In the genomic region with DNA sequence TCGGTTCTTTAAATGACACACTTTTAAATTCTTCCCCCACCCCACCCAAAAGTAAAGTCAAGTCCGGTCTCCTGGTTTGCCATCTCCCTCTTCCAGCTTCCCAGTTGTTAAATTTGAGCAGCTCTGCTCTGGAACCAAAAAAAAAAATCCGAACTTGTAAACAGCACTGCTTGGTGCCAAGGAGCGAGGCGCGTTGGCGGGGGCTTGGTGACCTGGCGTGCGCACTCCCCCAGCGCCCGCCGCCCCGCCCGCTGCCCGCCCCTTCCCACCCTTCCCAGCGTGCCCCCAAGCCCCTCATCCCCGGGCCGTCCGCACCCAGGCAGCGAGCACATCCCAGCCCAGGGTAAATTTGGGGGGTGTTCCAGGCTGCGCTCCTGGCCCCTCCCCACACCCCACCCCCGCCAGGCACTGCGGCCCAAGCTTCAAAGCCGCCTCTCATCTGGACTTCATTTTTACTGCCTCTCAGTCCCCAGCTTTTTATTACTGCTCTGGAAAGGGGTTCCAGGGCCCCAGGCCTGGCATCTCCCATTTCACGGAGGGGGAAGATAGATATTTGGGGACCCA, we compare ENCODE assay signal across 1 cellular context.
TF ChIP-seq lines count a peak whose summit lies in the region.

No MANE protein-coding gene starts in this region.

TF ChIP-seq in GM23338, 12 proteins besides CTCF, POLR2A, EP300 and RAD21:
- TF ChIP-seq ZNF114 (CRISPR knock-in tag; IDR thresholded peaks at IDR 0.05) (no peak), STAT1 (IDR thresholded peaks at IDR 0.05; ENCODE audit: unreplicated experiment) (no peak), NANOG (IDR thresholded peaks at IDR 0.05; ENCODE audit: borderline replicate concordance) (no peak), ZNF331 (CRISPR knock-in tag; IDR thresholded peaks at IDR 0.05; ENCODE audit: low read depth) (no peak), EZH2phosphoT487 (IDR thresholded peaks at IDR 0.05; ENCODE audit: unreplicated experiment) (no peak), EZH2 (IDR thresholded peaks at IDR 0.05; ENCODE audit: low read depth, unreplicated experiment) (no peak), JUNB (IDR thresholded peaks at IDR 0.05; ENCODE audit: unreplicated experiment) (no peak), POLR2AphosphoS5 (IDR thresholded peaks at IDR 0.05; ENCODE audit: low read depth) (no peak), CREB1 (CRISPR knock-in tag; IDR thresholded peaks at IDR 0.05; ENCODE audit: low read depth) (no peak)
- TF ChIP-seq, protein P1, sequence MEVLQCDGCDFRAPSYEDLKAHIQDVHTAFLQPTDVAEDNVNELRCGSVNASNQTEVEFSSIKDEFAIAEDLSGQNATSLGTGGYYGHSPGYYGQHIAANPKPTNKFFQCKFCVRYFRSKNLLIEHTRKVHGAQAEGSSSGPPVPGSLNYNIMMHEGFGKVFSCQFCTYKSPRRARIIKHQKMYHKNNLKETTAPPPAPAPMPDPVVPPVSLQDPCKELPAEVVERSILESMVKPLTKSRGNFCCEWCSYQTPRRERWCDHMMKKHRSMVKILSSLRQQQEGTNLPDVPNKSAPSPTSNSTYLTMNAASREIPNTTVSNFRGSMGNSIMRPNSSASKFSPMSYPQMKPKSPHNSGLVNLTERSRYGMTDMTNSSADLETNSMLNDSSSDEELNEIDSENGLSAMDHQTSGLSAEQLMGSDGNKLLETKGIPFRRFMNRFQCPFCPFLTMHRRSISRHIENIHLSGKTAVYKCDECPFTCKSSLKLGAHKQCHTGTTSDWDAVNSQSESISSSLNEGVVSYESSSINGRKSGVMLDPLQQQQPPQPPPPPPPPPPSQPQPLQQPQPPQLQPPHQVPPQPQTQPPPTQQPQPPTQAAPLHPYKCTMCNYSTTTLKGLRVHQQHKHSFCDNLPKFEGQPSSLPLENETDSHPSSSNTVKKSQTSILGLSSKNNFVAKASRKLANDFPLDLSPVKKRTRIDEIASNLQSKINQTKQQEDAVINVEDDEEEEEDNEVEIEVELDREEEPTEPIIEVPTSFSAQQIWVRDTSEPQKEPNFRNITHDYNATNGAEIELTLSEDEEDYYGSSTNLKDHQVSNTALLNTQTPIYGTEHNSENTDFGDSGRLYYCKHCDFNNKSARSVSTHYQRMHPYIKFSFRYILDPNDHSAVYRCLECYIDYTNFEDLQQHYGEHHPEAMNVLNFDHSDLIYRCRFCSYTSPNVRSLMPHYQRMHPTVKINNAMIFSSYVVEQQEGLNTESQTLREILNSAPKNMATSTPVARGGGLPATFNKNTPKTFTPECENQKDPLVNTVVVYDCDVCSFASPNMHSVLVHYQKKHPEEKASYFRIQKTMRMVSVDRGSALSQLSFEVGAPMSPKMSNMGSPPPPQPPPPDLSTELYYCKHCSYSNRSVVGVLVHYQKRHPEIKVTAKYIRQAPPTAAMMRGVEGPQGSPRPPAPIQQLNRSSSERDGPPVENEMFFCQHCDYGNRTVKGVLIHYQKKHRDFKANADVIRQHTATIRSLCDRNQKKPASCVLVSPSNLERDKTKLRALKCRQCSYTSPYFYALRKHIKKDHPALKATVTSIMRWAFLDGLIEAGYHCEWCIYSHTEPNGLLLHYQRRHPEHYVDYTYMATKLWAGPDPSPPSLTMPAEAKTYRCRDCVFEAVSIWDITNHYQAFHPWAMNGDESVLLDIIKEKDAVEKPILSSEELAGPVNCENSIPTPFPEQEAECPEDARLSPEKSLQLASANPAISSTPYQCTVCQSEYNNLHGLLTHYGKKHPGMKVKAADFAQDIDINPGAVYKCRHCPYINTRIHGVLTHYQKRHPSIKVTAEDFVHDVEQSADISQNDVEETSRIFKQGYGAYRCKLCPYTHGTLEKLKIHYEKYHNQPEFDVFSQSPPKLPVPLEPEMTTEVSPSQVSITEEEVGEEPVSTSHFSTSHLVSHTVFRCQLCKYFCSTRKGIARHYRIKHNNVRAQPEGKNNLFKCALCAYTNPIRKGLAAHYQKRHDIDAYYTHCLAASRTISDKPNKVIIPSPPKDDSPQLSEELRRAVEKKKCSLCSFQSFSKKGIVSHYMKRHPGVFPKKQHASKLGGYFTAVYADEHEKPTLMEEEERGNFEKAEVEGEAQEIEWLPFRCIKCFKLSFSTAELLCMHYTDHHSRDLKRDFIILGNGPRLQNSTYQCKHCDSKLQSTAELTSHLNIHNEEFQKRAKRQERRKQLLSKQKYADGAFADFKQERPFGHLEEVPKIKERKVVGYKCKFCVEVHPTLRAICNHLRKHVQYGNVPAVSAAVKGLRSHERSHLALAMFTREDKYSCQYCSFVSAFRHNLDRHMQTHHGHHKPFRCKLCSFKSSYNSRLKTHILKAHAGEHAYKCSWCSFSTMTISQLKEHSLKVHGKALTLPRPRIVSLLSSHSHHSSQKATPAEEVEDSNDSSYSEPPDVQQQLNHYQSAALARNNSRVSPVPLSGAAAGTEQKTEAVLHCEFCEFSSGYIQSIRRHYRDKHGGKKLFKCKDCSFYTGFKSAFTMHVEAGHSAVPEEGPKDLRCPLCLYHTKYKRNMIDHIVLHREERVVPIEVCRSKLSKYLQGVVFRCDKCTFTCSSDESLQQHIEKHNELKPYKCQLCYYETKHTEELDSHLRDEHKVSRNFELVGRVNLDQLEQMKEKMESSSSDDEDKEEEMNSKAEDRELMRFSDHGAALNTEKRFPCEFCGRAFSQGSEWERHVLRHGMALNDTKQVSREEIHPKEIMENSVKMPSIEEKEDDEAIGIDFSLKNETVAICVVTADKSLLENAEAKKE (CRISPR knock-in tag; IDR thresholded peaks at IDR 0.05), result no peak
- TF ChIP-seq, protein P2, sequence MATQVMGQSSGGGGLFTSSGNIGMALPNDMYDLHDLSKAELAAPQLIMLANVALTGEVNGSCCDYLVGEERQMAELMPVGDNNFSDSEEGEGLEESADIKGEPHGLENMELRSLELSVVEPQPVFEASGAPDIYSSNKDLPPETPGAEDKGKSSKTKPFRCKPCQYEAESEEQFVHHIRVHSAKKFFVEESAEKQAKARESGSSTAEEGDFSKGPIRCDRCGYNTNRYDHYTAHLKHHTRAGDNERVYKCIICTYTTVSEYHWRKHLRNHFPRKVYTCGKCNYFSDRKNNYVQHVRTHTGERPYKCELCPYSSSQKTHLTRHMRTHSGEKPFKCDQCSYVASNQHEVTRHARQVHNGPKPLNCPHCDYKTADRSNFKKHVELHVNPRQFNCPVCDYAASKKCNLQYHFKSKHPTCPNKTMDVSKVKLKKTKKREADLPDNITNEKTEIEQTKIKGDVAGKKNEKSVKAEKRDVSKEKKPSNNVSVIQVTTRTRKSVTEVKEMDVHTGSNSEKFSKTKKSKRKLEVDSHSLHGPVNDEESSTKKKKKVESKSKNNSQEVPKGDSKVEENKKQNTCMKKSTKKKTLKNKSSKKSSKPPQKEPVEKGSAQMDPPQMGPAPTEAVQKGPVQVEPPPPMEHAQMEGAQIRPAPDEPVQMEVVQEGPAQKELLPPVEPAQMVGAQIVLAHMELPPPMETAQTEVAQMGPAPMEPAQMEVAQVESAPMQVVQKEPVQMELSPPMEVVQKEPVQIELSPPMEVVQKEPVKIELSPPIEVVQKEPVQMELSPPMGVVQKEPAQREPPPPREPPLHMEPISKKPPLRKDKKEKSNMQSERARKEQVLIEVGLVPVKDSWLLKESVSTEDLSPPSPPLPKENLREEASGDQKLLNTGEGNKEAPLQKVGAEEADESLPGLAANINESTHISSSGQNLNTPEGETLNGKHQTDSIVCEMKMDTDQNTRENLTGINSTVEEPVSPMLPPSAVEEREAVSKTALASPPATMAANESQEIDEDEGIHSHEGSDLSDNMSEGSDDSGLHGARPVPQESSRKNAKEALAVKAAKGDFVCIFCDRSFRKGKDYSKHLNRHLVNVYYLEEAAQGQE (IDR thresholded peaks at IDR 0.05; ENCODE audit: unreplicated experiment), result no peak
- TF ChIP-seq, protein P3, sequence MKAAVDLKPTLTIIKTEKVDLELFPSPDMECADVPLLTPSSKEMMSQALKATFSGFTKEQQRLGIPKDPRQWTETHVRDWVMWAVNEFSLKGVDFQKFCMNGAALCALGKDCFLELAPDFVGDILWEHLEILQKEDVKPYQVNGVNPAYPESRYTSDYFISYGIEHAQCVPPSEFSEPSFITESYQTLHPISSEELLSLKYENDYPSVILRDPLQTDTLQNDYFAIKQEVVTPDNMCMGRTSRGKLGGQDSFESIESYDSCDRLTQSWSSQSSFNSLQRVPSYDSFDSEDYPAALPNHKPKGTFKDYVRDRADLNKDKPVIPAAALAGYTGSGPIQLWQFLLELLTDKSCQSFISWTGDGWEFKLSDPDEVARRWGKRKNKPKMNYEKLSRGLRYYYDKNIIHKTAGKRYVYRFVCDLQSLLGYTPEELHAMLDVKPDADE (IDR thresholded peaks at IDR 0.05), result no peak
TF ChIP-seq in GM23338: peak in this region for 0.
